In the genomic region with DNA sequence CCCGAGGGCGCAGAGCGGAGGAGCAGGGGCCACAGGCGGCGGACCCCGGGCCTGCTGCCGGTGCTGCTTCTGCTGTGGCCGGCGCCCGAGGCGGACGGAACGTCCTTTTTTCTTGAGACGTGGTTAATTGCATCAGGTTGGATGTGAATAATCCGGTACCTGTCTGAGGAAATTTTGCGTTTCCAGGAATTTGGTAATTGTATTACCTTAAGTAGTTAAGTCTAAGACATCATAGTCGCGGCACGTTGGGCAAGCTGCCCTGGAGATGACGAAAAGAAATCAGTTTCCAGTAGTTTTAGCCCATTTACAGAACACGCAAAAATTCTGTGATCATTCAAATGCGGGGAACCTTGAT, we compare ENCODE assay signal across 8 cellular contexts. TPM values are rescaled to one million over a fixed set of nuclear protein-coding genes. Genes with fewer than 3 reads are reported as not detected.
A peak's percentile ranks its signal among the peaks of the same experiment; 100 is the strongest.
DNase-seq lines count a peak whose midpoint lies in the region; ATAC-seq, FAIRE-seq and TF ChIP-seq lines count a peak whose summit lies in the region.

No MANE protein-coding gene starts in this region.

- FAIRE-seq in H1 (lab: Jason Lieb, UNC): no peak

- peaks cover 5% of the 10 kb centered on the region for H3K36me3 Mint-ChIP-seq in nephron progenitor cell (ENCODE audit: low read depth)

- H3K9me3 ChIP-seq in H1 (ENCODE audit: insufficient read depth in 2 of 2, low read depth in 1 of 2, low read length in 1 of 2): no peaks in the 10 kb centered on the region

- H4K8ac ChIP-seq in H1 (ENCODE audit: extremely low read depth, insufficient read depth, low read length): peak overlapping the region; percentile 96; the same call in 1 of the 2 replicates

- no peak for TF ChIP-seq RAD21 in H1 (IDR thresholded peaks at IDR 0.05 in 1 of 2, conservative IDR thresholded peaks at IDR 0.05 in 1 of 2; ENCODE audit: low read depth in 2 of 2, low read length in 2 of 2)

- H2BK20ac ChIP-seq in H1 (ENCODE audit: low read length): no peak overlapping the region

- H4K91ac ChIP-seq in H1 (replicated peaks; ENCODE audit: insufficient read length, low read length): peak overlapping the region; percentile 96

- no peaks in the 10 kb centered on the region for H3K27me3 ChIP-seq in H1 (replicated peaks in 1 of 4; ENCODE audit: control insufficient read depth in 3 of 4, extremely low read depth in 1 of 4, insufficient read depth in 3 of 4, low read length in 3 of 4)

- peaks cover 0 to 8% (median 2%) of the 10 kb centered on the region in 4 experiments; a peak in 3 of 7 replicates for H3K4me1 ChIP-seq in H1 (replicated peaks in 1 of 4; ENCODE audit: control insufficient read depth in 3 of 4, insufficient read depth in 4 of 4, low read length in 3 of 4)

- H3K14ac ChIP-seq in H1 (ENCODE audit: insufficient read length): no peak overlapping the region

- H3K79me1 ChIP-seq in H1 (ENCODE audit: low read depth, low read length): no peaks in the 10 kb centered on the region

- TF ChIP-seq POLR2A in NB4 (IDR thresholded peaks at IDR 0.05; ENCODE audit: extremely low read depth, insufficient read length) (no peak), H1 (IDR thresholded peaks at IDR 0.05; ENCODE audit: control extremely low read depth in 1 of 2, low read depth in 2 of 2, low read length in 2 of 2) (no peak)

- H3K23ac ChIP-seq in H1 (ENCODE audit: insufficient read length): no peak overlapping the region

- H3K9me3 Mint-ChIP-seq in nephron progenitor cell: no peaks in the 10 kb centered on the region

- peak; percentile 43 for DNase-seq in CD1c-positive myeloid dendritic cell (ENCODE audit: extremely low spot score)
- no peak for DNase-seq in NB4 (ENCODE audit: low read depth)
- DNase-seq in H1 (ENCODE audit: low read depth in 1 of 2, low spot score in 2 of 2): no peak
- DNase-seq in nephron progenitor cell: no peak
- no peak for DNase-seq in A172 (ENCODE audit: low spot score)
- DNase-seq in stimulated activated CD4-positive, alpha-beta T cell treated with anti-CD3 and anti-CD28 coated beads, Interleukin-4, amount 100 ng/mL, for 1 hour: no peak
- DNase-seq in mesenteric fat pad (ENCODE audit: low spot score): no peak

- H3K27ac Mint-ChIP-seq in nephron progenitor cell: peak overlapping the region; percentile 92

- peaks cover 59% of the 10 kb centered on the region for H3K4me1 Mint-ChIP-seq in nephron progenitor cell

- H3K4me3 ChIP-seq in NB4 (ENCODE audit: low read depth, low read length) (peak overlapping the region; percentile 93), H1 (ENCODE audit: extremely low read depth in 1 of 4, insufficient read depth in 2 of 4, low read depth in 3 of 4, low read length in 4 of 4) (peak overlapping the region; percentile 89 to 92 (median 90))

- H3K56ac ChIP-seq in H1 (replicated peaks; ENCODE audit: insufficient read length, low read depth, low read length): peak overlapping the region; percentile 92

- H3K4me2 ChIP-seq in H1 (ENCODE audit: insufficient read depth in 1 of 2, low read depth in 2 of 2, low read length in 2 of 2): peak overlapping the region; percentile 67 to 82

- H2AK5ac ChIP-seq in H1 (ENCODE audit: low read depth, low read length): no peak overlapping the region

- no peaks in the 10 kb centered on the region for H3K36me3 ChIP-seq in H1 (ENCODE audit: control insufficient read depth in 2 of 4, insufficient read depth in 4 of 4, low read length in 3 of 4)

- peaks cover 4% of the 10 kb centered on the region; the same call in 1 of the 2 replicates for H3K23me2 ChIP-seq in H1 (ENCODE audit: low read depth, low read length)

- no peak overlapping the region for H4K5ac ChIP-seq in H1 (ENCODE audit: insufficient read length, low read depth, low read length)

- H3K79me2 ChIP-seq in H1 (ENCODE audit: control insufficient read depth in 1 of 2, insufficient read depth in 2 of 2, low read length in 2 of 2): peaks cover 5 to 52% of the 10 kb centered on the region in 2 experiments

- peak overlapping the region; percentile 92 to 98 (median 94) for H3K9ac ChIP-seq in H1 (replicated peaks in 1 of 4; ENCODE audit: extremely low read depth in 1 of 4, low read depth in 3 of 4, low read length in 3 of 4)

- no peak overlapping the region for H2BK15ac ChIP-seq in H1 (ENCODE audit: low read length)

- no peaks in the 10 kb centered on the region for H3K27me3 Mint-ChIP-seq in nephron progenitor cell (ENCODE audit: low read depth, poor library complexity)

- H3K18ac ChIP-seq in H1 (ENCODE audit: extremely low read depth, low read length): peak overlapping the region; percentile 98; the same call in 1 of the 2 replicates

- TF ChIP-seq CTCF in NB4 (IDR thresholded peaks at IDR 0.05; ENCODE audit: low read depth, low read length): no peak
- TF ChIP-seq CTCF in H1 (IDR thresholded peaks at IDR 0.05; ENCODE audit: control extremely low read depth in 1 of 3, insufficient read depth in 1 of 3, low read depth in 1 of 3, low read length in 3 of 3): no peak
- no peak for TF ChIP-seq CTCF in nephron progenitor cell (IDR thresholded peaks at IDR 0.05)

- H3K27ac ChIP-seq in H1 (ENCODE audit: low read depth, low read length): peak overlapping the region; percentile 94

- TF ChIP-seq EP300 in H1 (IDR thresholded peaks at IDR 0.05; ENCODE audit: borderline replicate concordance in 1 of 2, low read depth in 2 of 2, low read length in 2 of 2): no peak

- H3K4ac ChIP-seq in H1 (replicated peaks; ENCODE audit: insufficient read length, low read depth, low read length): peak overlapping the region; percentile 93

- no peak overlapping the region for H2BK120ac ChIP-seq in H1 (replicated peaks; ENCODE audit: low read depth, low read length)

- H2BK5ac ChIP-seq in H1 (ENCODE audit: low read depth, low read length): peak overlapping the region; percentile 87; the same call in 1 of the 2 replicates

- no peak overlapping the region for H2AFZ ChIP-seq in H1 (ENCODE audit: low read length)

- no peak for ATAC-seq in GM18502 (IDR thresholded peaks at IDR 0.05; ENCODE audit: poor library complexity, unreplicated experiment)

- H4K20me1 ChIP-seq in H1 (replicated peaks in 1 of 2; ENCODE audit: control insufficient read depth in 1 of 2, insufficient read depth in 2 of 2, low read length in 2 of 2): peaks cover 0 to 2% of the 10 kb centered on the region in 2 experiments

- 2% methylated on average over 22 of the region's 22 CpGs; no CpG with 5 or more reads in 1 of the 2 experiments for WGBS in H1 (ENCODE audit: extremely low coverage in 1 of 2, insufficient coverage in 1 of 2, insufficient read length in 1 of 2, insufficient replicate concordance in 2 of 2, low coverage in 1 of 2, low lambda C conversion rate in 2 of 2, missing lambda C conversion rate in 1 of 2), 2 experiments

- no peak overlapping the region; the same call in 1 of the 2 replicates for H2BK12ac ChIP-seq in H1 (ENCODE audit: low read depth, low read length)

- H3K4me3 Mint-ChIP-seq in nephron progenitor cell: peak overlapping the region; percentile 92

- POLR2A ChIA-PET in H1 (lab: Charles Lee; ENCODE audit: partially characterized antibody): interaction anchor here (1.0 to 1.4 kb wide), 3 partner anchors 19 to 283 kb away, joined by 3 read pairs; a partner anchor contains a TSS

- CTCF ChIA-PET in H1 (lab: Charles Lee; ENCODE audit: partially characterized antibody): interaction anchor here (0.8 to 1.2 kb wide), 2 partner anchors 14 to 81 kb away, joined by 3 read pairs; no protein-coding TSS in a partner anchor

TF ChIP-seq in H1, 55 proteins besides CTCF, POLR2A, EP300 and RAD21:
- no peak for TF ChIP-seq CHD2 (IDR thresholded peaks at IDR 0.05; ENCODE audit: low read length)
- no peak for TF ChIP-seq BCL11A (IDR thresholded peaks at IDR 0.05; ENCODE audit: low read depth in 2 of 2, low read length in 2 of 2)
- TF ChIP-seq ASH2L (IDR thresholded peaks at IDR 0.05; ENCODE audit: low read length): peak; percentile 39
- TF ChIP-seq TBP (IDR thresholded peaks at IDR 0.05; ENCODE audit: low read depth, low read length): no peak
- TF ChIP-seq SIX5 (IDR thresholded peaks at IDR 0.05; ENCODE audit: low read depth, low read length): no peak
- no peak for TF ChIP-seq KDM4A (IDR thresholded peaks at IDR 0.05; ENCODE audit: low read depth, low read length, severe bottlenecking)

RNA-seq across cellular contexts. Expression of a gene that starts 0.8 kb away (rescaled TPM):
- 61.6 and 66.4 TPM in 2 replicates for total RNA-seq in H1 (2021; fragmentation: NEBNext Ultra II Directional; extraction: Animal tissue kit (Norgen Biotek cat#: 25700))
- 15.7 and 16.4 TPM in 2 replicates for polyA plus RNA-seq in H1 (2011; rRNA removed)
- polyA plus RNA-seq in H1 (2011; cell fraction: cytosol; rRNA removed): 20.7 TPM
- polyA plus RNA-seq in H1 (2011; cell fraction: nucleus; rRNA removed): 36.2 TPM
- 25.4 to 29.1 TPM (median 26.5 TPM) in 4 replicates for polyA plus RNA-seq in H1 (2012, experiment 1 of 2)
- polyA plus RNA-seq in H1 (2012, experiment 2 of 2): 2.6 TPM
- polyA plus RNA-seq in H1 (2013, experiment 1 of 2): 18.8 TPM
- polyA plus RNA-seq in H1 (2013, experiment 2 of 2): 18.6 TPM
- 43.5 and 46.1 TPM in 2 replicates for polyA minus RNA-seq in H1 (2011; rRNA and poly(A)+ RNA removed)
- 21.0 TPM for polyA minus RNA-seq in H1 (2011; cell fraction: cytosol; rRNA and poly(A)+ RNA removed)
- polyA minus RNA-seq in H1 (2011; cell fraction: nucleus; rRNA and poly(A)+ RNA removed): 49.8 TPM
- total RNA-seq in A172 (2014; rRNA removed; shearing (Covaris generic)): 14.0 and 19.3 TPM in 2 replicates
- 69.2 TPM for total RNA-seq in mesenteric fat pad

RNA-seq across cellular contexts. Expression of a gene that starts 26.5 kb away (rescaled TPM):
- total RNA-seq in H1 (2021; fragmentation: NEBNext Ultra II Directional; extraction: Animal tissue kit (Norgen Biotek cat#: 25700)): not detected in 2 replicates
- polyA plus RNA-seq in H1 (2011; rRNA removed): 0.05 and 0.24 TPM in 2 replicates
- polyA plus RNA-seq in H1 (2011; cell fraction: cytosol; rRNA removed): not detected
- 0.16 TPM for polyA plus RNA-seq in H1 (2011; cell fraction: nucleus; rRNA removed)
- not detected in 4 replicates for polyA plus RNA-seq in H1 (2012, experiment 1 of 2)
- polyA plus RNA-seq in H1 (2012, experiment 2 of 2): not detected
- not detected for polyA plus RNA-seq in H1 (2013, experiment 1 of 2)
- polyA plus RNA-seq in H1 (2013, experiment 2 of 2): not detected
- polyA minus RNA-seq in H1 (2011; rRNA and poly(A)+ RNA removed): not detected in 2 replicates
- not detected for polyA minus RNA-seq in H1 (2011; cell fraction: cytosol; rRNA and poly(A)+ RNA removed)
- 0.10 TPM for polyA minus RNA-seq in H1 (2011; cell fraction: nucleus; rRNA and poly(A)+ RNA removed)
- not detected in 2 replicates for total RNA-seq in A172 (2014; rRNA removed; shearing (Covaris generic))
- total RNA-seq in mesenteric fat pad: 45.4 TPM

Comparison
In these comparisons a context has a peak if more than half of its experiments do, and no peak if none do; other contexts are left out.
1. RNA of a gene that starts 26.5 kb away (total RNA-seq): 45.4 TPM in mesenteric fat pad (single experiment); not detected in H1 and not detected in A172; every median in the first group is over 10 times any median in the second.